ENCODE assay signal across 8 cellular contexts in the genomic region with DNA sequence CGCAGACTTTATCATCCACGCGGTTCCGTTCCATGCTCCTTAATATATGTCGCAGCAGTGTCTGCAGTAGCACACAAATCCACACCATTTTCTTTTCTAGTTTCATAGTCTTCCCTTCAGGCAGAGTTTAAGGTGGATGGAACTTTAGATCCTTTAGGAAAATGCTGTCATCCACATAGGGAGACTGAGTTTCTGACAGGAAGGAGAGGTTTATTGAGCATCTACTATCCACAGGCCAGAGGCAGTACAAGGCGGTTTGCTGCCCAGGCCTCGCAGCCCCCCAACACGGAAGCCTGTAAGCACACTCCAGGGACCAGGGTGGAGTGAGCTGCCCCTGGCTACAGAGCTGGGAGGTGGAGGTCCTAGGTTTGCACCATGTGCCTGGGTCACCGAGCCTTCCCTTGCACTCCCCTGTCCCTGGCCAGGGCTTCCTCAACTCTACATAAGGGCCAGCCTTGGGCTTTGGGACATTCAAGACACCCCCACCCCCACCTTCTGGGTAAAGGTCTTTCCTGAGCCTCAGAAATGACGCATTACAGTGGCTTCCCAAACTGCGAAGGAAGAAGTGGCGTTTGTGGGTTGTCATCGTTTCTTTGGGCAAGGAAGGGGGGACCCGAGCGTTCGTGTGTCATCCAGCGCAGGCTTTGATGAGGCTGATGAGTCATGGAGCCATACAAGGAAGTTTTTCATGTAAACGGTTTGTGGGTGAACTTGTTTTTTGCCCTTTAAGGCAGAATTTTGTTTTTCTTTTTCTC.
A peak's percentile ranks its signal among the peaks of the same experiment; 100 is the strongest.
DNase-seq lines count a peak whose midpoint lies in the region; ATAC-seq and TF ChIP-seq lines count a peak whose summit lies in the region.

No MANE protein-coding gene starts in this region.

- H3K27me3 ChIP-seq in rectal smooth muscle tissue (ENCODE audit: control insufficient read depth, insufficient read depth, low read length) (no peaks in the 10 kb centered on the region), suprapubic skin (no peaks in the 10 kb centered on the region)

- H3K9me3 Mint-ChIP-seq in central memory CD8-positive, alpha-beta T cell = no peaks in the 10 kb centered on the region

- H3K4me1 Mint-ChIP-seq in central memory CD8-positive, alpha-beta T cell = peaks cover 34% of the 10 kb centered on the region

- TF ChIP-seq CTCF in GM13976 (IDR thresholded peaks at IDR 0.05; ENCODE audit: borderline replicate concordance, control extremely low read depth, extremely low read depth, insufficient read depth, missing control alignments) (no peak), suprapubic skin (IDR thresholded peaks at IDR 0.05) (no peak)

- no peak overlapping the region for H3K9ac ChIP-seq in rectal smooth muscle tissue (ENCODE audit: low read length)

- peak overlapping the region; percentile 28 for H3K27ac ChIP-seq in rectal smooth muscle tissue (ENCODE audit: low read depth, low read length)
- no peak overlapping the region for H3K27ac ChIP-seq in suprapubic skin

- H3K27me3 Mint-ChIP-seq in central memory CD8-positive, alpha-beta T cell = no peaks in the 10 kb centered on the region

- peak; percentile 92 for DNase-seq in HT1080 (ENCODE audit: low read depth)
- peak; percentile 61 for DNase-seq in activated CD4-positive, CD25-positive, alpha-beta regulatory T cell treated with anti-CD3 and anti-CD28 coated beads, Interleukin-2, amount 50 U/mL, for 72 hours
- DNase-seq in central memory CD8-positive, alpha-beta T cell (ENCODE audit: low spot score in 2 of 2) = peak; percentile 45 to 73
- DNase-seq in NCI-H2081 (lab: John Stamatoyannopoulos, UW) = no peak
- DNase-seq in GM13976 (ENCODE audit: low spot score) = no peak
- DNase-seq in suprapubic skin (ENCODE audit: low spot score in 2 of 2) = no peak

- H3K9me3 ChIP-seq in suprapubic skin = no peaks in the 10 kb centered on the region

- H3K36me3 ChIP-seq in rectal smooth muscle tissue (ENCODE audit: control insufficient read depth, insufficient read depth, low read length) = no peaks in the 10 kb centered on the region
- H3K36me3 ChIP-seq in suprapubic skin = no peaks in the 10 kb centered on the region

- in situ Hi-C loops in GM13976 (cut with MboI; ENCODE audit: low sequenced_read_pairs, unreplicated experiment) = no loop called here

- peak overlapping the region; percentile 63 for H3K4me3 Mint-ChIP-seq in central memory CD8-positive, alpha-beta T cell

- ATAC-seq in central memory CD8-positive, alpha-beta T cell (replicated peaks; ENCODE audit: extremely low read depth, poor library complexity, severe bottlenecking) = peak; percentile 94
- ATAC-seq in HG02759 (IDR thresholded peaks at IDR 0.05; ENCODE audit: unreplicated experiment) = no peak

- H3K36me3 Mint-ChIP-seq in central memory CD8-positive, alpha-beta T cell (ENCODE audit: insufficient read depth) = peaks cover 1% of the 10 kb centered on the region

- H3K4me1 ChIP-seq in rectal smooth muscle tissue (ENCODE audit: control insufficient read depth, insufficient read depth, low read length) (no peaks in the 10 kb centered on the region), suprapubic skin (peaks cover 9% of the 10 kb centered on the region)

- TF ChIP-seq EP300 in suprapubic skin (IDR thresholded peaks at IDR 0.05) = no peak

- peak overlapping the region; percentile 97 for H3K27ac Mint-ChIP-seq in central memory CD8-positive, alpha-beta T cell (ENCODE audit: low read depth)

- no peak overlapping the region for H3K4me3 ChIP-seq in rectal smooth muscle tissue (ENCODE audit: low read length)
- H3K4me3 ChIP-seq in suprapubic skin = no peak overlapping the region

- TF ChIP-seq POLR2A in suprapubic skin (IDR thresholded peaks at IDR 0.05) = no peak

- 71% methylated on average over 17 of the region's 18 CpGs for WGBS in suprapubic skin

Comparison
In these comparisons a context has a peak if more than half of its experiments do, and no peak if none do; other contexts are left out.
1. DNase-seq: peak in HT1080 (single experiment), activated CD4-positive, CD25-positive, alpha-beta regulatory T cell treated with anti-CD3 and anti-CD28 coated beads, Interleukin-2, amount 50 U/mL, for 72 hours (single experiment) and central memory CD8-positive, alpha-beta T cell (2 of 2); none in NCI-H2081 (0 of 2), GM13976 (single experiment) and suprapubic skin (0 of 2).